ENCODE assay signal across 1 cellular context in the genomic region with DNA sequence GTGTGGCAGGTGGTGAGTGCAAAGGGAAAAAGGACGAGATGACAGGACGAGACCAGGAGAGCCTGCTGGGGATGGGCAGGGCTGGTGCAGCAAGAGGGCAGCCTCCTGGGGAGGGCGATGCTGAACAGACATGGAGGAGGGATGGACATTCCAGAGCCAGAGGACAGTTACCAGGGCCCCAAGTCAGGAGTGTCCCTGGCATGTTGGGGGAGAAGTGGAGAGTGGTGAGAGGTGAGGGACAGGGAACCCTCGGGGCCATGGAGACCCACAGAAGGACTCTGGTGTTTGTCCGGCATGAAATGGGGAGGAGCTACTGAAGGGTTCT.
TF ChIP-seq lines count a peak whose summit lies in the region.

No MANE protein-coding gene starts in this region.

TF ChIP-seq in HepG2, 621 proteins besides CTCF, POLR2A, EP300 and RAD21:
- TF ChIP-seq ATF7 (IDR thresholded peaks at IDR 0.05) (no peak), ATF7 (CRISPR knock-in tag; IDR thresholded peaks at IDR 0.05) (no peak), AGO2 (optimal IDR thresholded peaks at IDR 0.05; ENCODE audit: low read depth, low read length) (peak; percentile 19)
TF ChIP-seq in HepG2: peak in this region for 1.
